ENCODE assay signal across 21 cellular contexts in genomic region chr21:40595806-40596205, GRCh38.
"Had no signal": no experiment of that assay in that cellular context is flagged by ENCODE, and none has a peak within 500 bp of the region (broad histone marks: within the 10 kb centered on the region; RNA-seq: fewer than 3 reads in every experiment).

No MANE protein-coding gene starts in this region.

- H3K9me3 ChIP-seq: prostate gland, right atrium auricular region, tibial artery, uterus had no signal

- H3K4me3 ChIP-seq: lung, prostate gland, right atrium auricular region, tibial artery, uterus had no signal

- H3K27me3 ChIP-seq: right atrium auricular region, tibial artery, uterus had no signal

- H3K4me1 ChIP-seq: prostate gland, right atrium auricular region, tibial artery, uterus had no signal

- H3K27ac ChIP-seq: prostate gland, right atrium auricular region, tibial artery, uterus had no signal

- H3K36me3 ChIP-seq: prostate gland, right atrium auricular region, tibial artery, uterus had no signal

- DNase-seq: activated CD4-positive, alpha-beta memory T cell treated with anti-CD3 and anti-CD28 coated beads, Interleukin-2, amount 10 ng/mL, durations not matched to agents 7 days and 5 days; activated CD4-positive, alpha-beta T cell treated with anti-CD3 and anti-CD28 coated beads for 36 hours; activated CD8-positive, alpha-beta memory T cell treated with anti-CD3 and anti-CD28 coated beads, Interleukin-2, amount 10 ng/mL, durations not matched to agents 7 days and 5 days; activated naive CD4-positive, alpha-beta T cell; activated naive CD8-positive, alpha-beta T cell treated with anti-CD3 and anti-CD28 coated beads for 36 hours; caudate nucleus; endodermal cell; erythroblast; kidney; midbrain; nephron progenitor cell; occipital lobe; stimulated activated CD4-positive, alpha-beta T cell treated with anti-CD3 and anti-CD28 coated beads, Interleukin-2, amount 100 ng/mL, for 24 hours; stimulated activated naive CD8-positive, alpha-beta T cell treated with anti-CD3 and anti-CD28 coated beads, Interleukin-15, Interleukin-2, amounts not matched to agents 100 U/mL and 50 U/mL, for 24 hours; tibial artery; uterus had no signal

- ATAC-seq: activated CD4-positive, alpha-beta T cell treated with anti-CD3 and anti-CD28 coated beads for 36 hours; activated CD8-positive, alpha-beta memory T cell treated with anti-CD3 and anti-CD28 coated beads, Interleukin-2, amount 10 ng/mL, durations not matched to agents 7 days and 5 days; left lobe of liver; stimulated activated naive CD8-positive, alpha-beta T cell treated with anti-CD3 and anti-CD28 coated beads, Interleukin-15, Interleukin-2, amounts not matched to agents 100 U/mL and 50 U/mL, for 24 hours; WTC11 had no signal
